ENCODE assay signal across 8 cellular contexts in the genomic region with DNA sequence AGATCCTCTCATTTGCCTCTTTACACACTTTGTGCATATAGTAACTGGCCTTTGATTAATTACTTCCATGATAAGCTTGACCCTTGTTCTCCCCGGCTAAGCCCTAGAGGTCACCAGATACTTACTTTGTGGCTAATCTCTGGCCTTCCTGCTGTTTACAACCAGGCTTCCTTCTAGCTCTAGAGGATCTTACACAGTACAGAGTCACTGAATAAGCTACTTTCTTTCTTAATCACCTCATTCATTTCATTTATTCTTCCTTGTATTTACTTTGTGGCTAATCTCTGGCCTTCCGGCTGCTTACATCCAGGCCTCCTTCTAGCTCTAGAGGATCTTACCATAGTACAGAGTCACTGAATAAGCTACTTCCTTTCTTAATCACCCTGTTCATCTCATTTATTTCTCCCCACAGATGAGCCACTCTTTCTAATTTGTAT.
DNase-seq lines count a peak whose midpoint lies in the region; TF ChIP-seq lines count a peak whose summit lies in the region.

No MANE protein-coding gene starts in this region.

- TF ChIP-seq CTCF in OCI-LY3 (IDR thresholded peaks at IDR 0.05; ENCODE audit: low read depth, low read length): peak; percentile 49
- peak in 2 of 3 experiments; percentile 18 to 23 for TF ChIP-seq CTCF in esophagus muscularis mucosa (IDR thresholded peaks at IDR 0.05)
- peak; percentile 30 for TF ChIP-seq CTCF in osteoblast (IDR thresholded peaks at IDR 0.05; ENCODE audit: extremely low read depth, low read depth, low read length)
- peak in 1 of 4 experiments; percentile 15 for TF ChIP-seq CTCF in prostate gland (IDR thresholded peaks at IDR 0.05)

- H3K9me3 ChIP-seq in OCI-LY3 (ENCODE audit: insufficient read depth, low read length) (no peaks in the 10 kb centered on the region), esophagus muscularis mucosa (no peaks in the 10 kb centered on the region), osteoblast (ENCODE audit: low read depth, low read length) (no peaks in the 10 kb centered on the region), prostate gland (no peaks in the 10 kb centered on the region)

- H3K4me2 ChIP-seq in OCI-LY3 (ENCODE audit: low read length) (no peak overlapping the region), osteoblast (ENCODE audit: insufficient read depth, low read length) (no peak overlapping the region)

- peaks cover 18% of the 10 kb centered on the region for H3K27me3 Mint-ChIP-seq in activated CD4-positive, alpha-beta memory T cell treated with anti-CD3 and anti-CD28 coated beads, Interleukin-2, amount 10 ng/mL, durations not matched to agents 7 days and 5 days

- H3K36me3 Mint-ChIP-seq in activated CD4-positive, alpha-beta memory T cell treated with anti-CD3 and anti-CD28 coated beads, Interleukin-2, amount 10 ng/mL, durations not matched to agents 7 days and 5 days (ENCODE audit: low read depth): no peaks in the 10 kb centered on the region

- H3K4me3 ChIP-seq in OCI-LY3 (ENCODE audit: low read length) (no peak overlapping the region), esophagus muscularis mucosa (no peak overlapping the region), osteoblast (ENCODE audit: insufficient read depth, low read length) (no peak overlapping the region), prostate gland (no peak overlapping the region)

- no peaks in the 10 kb centered on the region for H3K4me1 ChIP-seq in OCI-LY3 (ENCODE audit: low read length)
- H3K4me1 ChIP-seq in esophagus muscularis mucosa: peaks cover 3 to 9% (median 5%) of the 10 kb centered on the region in 4 donors
- peaks cover 8% of the 10 kb centered on the region for H3K4me1 ChIP-seq in osteoblast (ENCODE audit: insufficient read depth, low read length)
- no peaks in the 10 kb centered on the region for H3K4me1 ChIP-seq in prostate gland (replicated peaks)

- DNase-seq in GM03348 (ENCODE audit: low spot score) (peak; percentile 38), esophagus muscularis mucosa (ENCODE audit: extremely low spot score) (no peak), osteoblast (ENCODE audit: insufficient read length, low spot score, missing footprints) (no peak), cortex of kidney (lab: John Stamatoyannopoulos, UW) (no peak), prostate gland (ENCODE audit: low spot score) (no peak)
- DNase-seq in activated naive CD4-positive, alpha-beta T cell (lab: John Stamatoyannopoulos, UW): no peak
- no peak for DNase-seq in activated CD4-positive, alpha-beta memory T cell treated with anti-CD3 and anti-CD28 coated beads, Interleukin-2, amount 10 ng/mL, durations not matched to agents 7 days and 5 days

- no peak for TF ChIP-seq POLR2A in esophagus muscularis mucosa (IDR thresholded peaks at IDR 0.05; ENCODE audit: low read depth)
- TF ChIP-seq POLR2A in prostate gland (IDR thresholded peaks at IDR 0.05): no peak

- H3K79me2 ChIP-seq in OCI-LY3 (ENCODE audit: low read length) (no peaks in the 10 kb centered on the region), osteoblast (ENCODE audit: insufficient read depth, low read length) (no peaks in the 10 kb centered on the region)

- no peak overlapping the region for H3K4me3 Mint-ChIP-seq in activated CD4-positive, alpha-beta memory T cell treated with anti-CD3 and anti-CD28 coated beads, Interleukin-2, amount 10 ng/mL, durations not matched to agents 7 days and 5 days

- no peak overlapping the region for H3K27ac Mint-ChIP-seq in activated CD4-positive, alpha-beta memory T cell treated with anti-CD3 and anti-CD28 coated beads, Interleukin-2, amount 10 ng/mL, durations not matched to agents 7 days and 5 days

- 81% methylated on average over 2 of the region's 2 CpGs for WGBS in esophagus muscularis mucosa
- 74% methylated on average over 2 of the region's 2 CpGs for WGBS in prostate gland

- no peak overlapping the region for H3K9ac ChIP-seq in OCI-LY3 (ENCODE audit: low read length)

- TF ChIP-seq EP300 in esophagus muscularis mucosa (IDR thresholded peaks at IDR 0.05): no peak

- H2AFZ ChIP-seq in OCI-LY3 (ENCODE audit: low read depth, low read length): no peak overlapping the region
- peak overlapping the region; percentile 71 for H2AFZ ChIP-seq in osteoblast (ENCODE audit: low read length)

- CTCF ChIA-PET in activated CD4-positive, alpha-beta memory T cell treated with anti-CD3 and anti-CD28 coated beads, Interleukin-2, amount 10 ng/mL, durations not matched to agents 7 days and 5 days (lab: Charles Lee): interaction anchor here (1.4 kb wide), 1 partner anchor 18 kb away, joined by 4 read pairs; no protein-coding TSS in a partner anchor

- no peak overlapping the region for H3K27ac ChIP-seq in OCI-LY3 (ENCODE audit: low read length)
- no peak overlapping the region for H3K27ac ChIP-seq in esophagus muscularis mucosa (replicated peaks in 1 of 4)
- no peak overlapping the region for H3K27ac ChIP-seq in osteoblast (ENCODE audit: low read depth, low read length)
- H3K27ac ChIP-seq in prostate gland: no peak overlapping the region

- H3K36me3 ChIP-seq in OCI-LY3 (replicated peaks; ENCODE audit: low read depth, low read length) (no peaks in the 10 kb centered on the region), esophagus muscularis mucosa (no peaks in the 10 kb centered on the region), osteoblast (ENCODE audit: insufficient read depth, low read length) (no peaks in the 10 kb centered on the region), prostate gland (no peaks in the 10 kb centered on the region)

- POLR2A ChIA-PET in activated CD4-positive, alpha-beta memory T cell treated with anti-CD3 and anti-CD28 coated beads, Interleukin-2, amount 10 ng/mL, durations not matched to agents 7 days and 5 days (lab: Charles Lee): no interaction called here

- H3K9me3 Mint-ChIP-seq in activated CD4-positive, alpha-beta memory T cell treated with anti-CD3 and anti-CD28 coated beads, Interleukin-2, amount 10 ng/mL, durations not matched to agents 7 days and 5 days: no peaks in the 10 kb centered on the region

- H4K20me1 ChIP-seq in OCI-LY3 (ENCODE audit: insufficient read depth, low read length): no peaks in the 10 kb centered on the region
- H4K20me1 ChIP-seq in osteoblast (ENCODE audit: insufficient read depth, low read length): no peaks in the 10 kb centered on the region

- peaks cover 6% of the 10 kb centered on the region; the same call in 1 of the 2 replicates for H3K27me3 ChIP-seq in OCI-LY3 (ENCODE audit: low read depth, low read length)
- no peaks in the 10 kb centered on the region for H3K27me3 ChIP-seq in esophagus muscularis mucosa
- H3K27me3 ChIP-seq in osteoblast (ENCODE audit: insufficient read depth, low read length): no peaks in the 10 kb centered on the region
- H3K27me3 ChIP-seq in prostate gland (replicated peaks; ENCODE audit: insufficient read depth): no peaks in the 10 kb centered on the region

- no peaks in the 10 kb centered on the region for H3K4me1 Mint-ChIP-seq in activated CD4-positive, alpha-beta memory T cell treated with anti-CD3 and anti-CD28 coated beads, Interleukin-2, amount 10 ng/mL, durations not matched to agents 7 days and 5 days

- intact Hi-C loops in esophagus muscularis mucosa (cut with DNase I) (no loop called here), prostate gland (cut with DNase I) (no loop called here)
